20 cellular contexts compared by ENCODE assay signal in the genomic region with DNA sequence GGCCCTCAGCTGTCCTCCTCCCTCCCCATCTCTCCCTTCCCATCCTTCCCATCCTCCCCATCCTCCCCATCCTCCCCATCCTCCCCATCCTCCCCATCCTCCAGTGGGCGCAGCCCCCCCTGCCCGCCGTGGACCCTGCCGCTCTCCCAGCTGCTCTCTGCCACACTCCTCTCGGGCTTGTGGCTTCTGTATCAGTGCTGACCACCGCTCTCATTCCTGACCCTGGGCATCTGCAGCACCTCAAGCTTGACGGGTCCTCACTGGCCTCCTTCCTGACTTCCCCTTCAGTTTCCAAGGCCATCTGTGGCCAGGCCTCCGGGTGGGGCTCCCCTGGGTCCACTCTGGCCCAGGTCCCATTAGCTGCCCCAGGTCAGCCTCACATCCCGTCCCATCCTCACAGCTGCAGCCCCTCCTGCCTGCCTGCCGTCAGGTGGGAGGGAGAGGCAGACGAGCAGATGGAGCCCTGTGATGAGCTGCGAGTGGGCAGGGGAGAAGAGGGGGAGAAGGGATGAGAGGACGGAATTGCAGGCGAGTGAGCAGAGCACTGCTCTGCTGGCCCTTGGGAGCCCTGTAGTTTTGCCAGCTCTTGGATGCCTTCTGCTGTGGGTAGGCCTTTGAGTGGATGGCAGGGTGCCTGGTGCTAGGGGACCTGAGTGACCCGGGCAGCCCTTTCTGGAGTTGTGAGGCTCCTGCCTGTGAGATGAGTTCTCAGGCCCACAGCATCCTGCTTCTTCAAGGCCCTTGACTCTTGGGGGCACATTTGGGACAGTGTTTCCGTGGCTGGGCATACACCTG. TPM values are rescaled to one million over a fixed set of nuclear protein-coding genes. Genes with fewer than 3 reads are reported as not detected.
"Had no signal": no experiment of that assay in that cellular context is flagged by ENCODE, and none has a peak within 500 bp of the region (broad histone marks: within the 10 kb centered on the region; RNA-seq: fewer than 3 reads in every experiment).

No MANE protein-coding gene starts in this region.

- H3K27me3 Mint-ChIP-seq: activated CD4-positive, alpha-beta memory T cell treated with anti-CD3 and anti-CD28 coated beads for 36 hours; activated CD8-positive, alpha-beta memory T cell treated with anti-CD3 and anti-CD28 coated beads, Interleukin-2, amount 10 ng/mL, durations not matched to agents 7 days and 5 days; activated naive CD8-positive, alpha-beta T cell treated with anti-CD3 and anti-CD28 coated beads, Interleukin-2, amount 50 U/mL, for 24 hours; natural killer cell treated with Interleukin-12 subunit alpha and Interleukin-12 subunit beta and Interleukin-15 and Interleukin-18, amount 100 ng/mL, for 72 hours had no signal

- H3K36me3 ChIP-seq: ascending aorta, thoracic aorta had no signal

- H3K27me3 ChIP-seq: ascending aorta, gastroesophageal sphincter, hepatocyte, stomach had no signal

- H3K4me3 Mint-ChIP-seq: activated CD4-positive, alpha-beta memory T cell treated with anti-CD3 and anti-CD28 coated beads for 36 hours; activated CD8-positive, alpha-beta memory T cell treated with anti-CD3 and anti-CD28 coated beads, Interleukin-2, amount 10 ng/mL, durations not matched to agents 7 days and 5 days; activated naive CD4-positive, alpha-beta T cell treated with anti-CD3 and anti-CD28 coated beads for 36 hours; activated naive CD8-positive, alpha-beta T cell treated with anti-CD3 and anti-CD28 coated beads, Interleukin-2, amount 50 U/mL, for 24 hours; natural killer cell treated with Interleukin-12 subunit alpha and Interleukin-12 subunit beta and Interleukin-15 and Interleukin-18, amount 100 ng/mL, for 72 hours had no signal

- H3K27ac ChIP-seq: ascending aorta, gastroesophageal sphincter, hepatocyte, stomach, thoracic aorta had no signal

- H3K9me3 ChIP-seq: ascending aorta, thoracic aorta had no signal

- H3K4me1 ChIP-seq: ascending aorta, gastroesophageal sphincter had no signal

- DNase-seq: activated CD4-positive, alpha-beta memory T cell treated with anti-CD3 and anti-CD28 coated beads for 36 hours; activated CD8-positive, alpha-beta memory T cell treated with anti-CD3 and anti-CD28 coated beads, Interleukin-2, amount 10 ng/mL, durations not matched to agents 7 days and 5 days; activated naive CD4-positive, alpha-beta T cell treated with anti-CD3 and anti-CD28 coated beads for 36 hours; activated naive CD8-positive, alpha-beta T cell treated with anti-CD3 and anti-CD28 coated beads, Interleukin-2, amount 50 U/mL, for 24 hours; activated T-cell treated with anti-CD3 and anti-CD28 coated beads, Interleukin-2, amount 50 U/mL, for 1 hour; erythroblast; islet precursor cell; stimulated activated CD4-positive, alpha-beta T cell treated with anti-CD3 and anti-CD28 coated beads, Interleukin-4, amount 100 ng/mL, for 4 hours; stimulated activated CD8-positive, alpha-beta memory T cell treated with anti-CD3 and anti-CD28 coated beads, Interleukin-4, amount 100 ng/mL, for 48 hours; stomach had no signal

- H3K4me3 ChIP-seq: ascending aorta, gastroesophageal sphincter, hepatocyte, smooth muscle cell, stomach, thoracic aorta had no signal

- H3K27ac Mint-ChIP-seq: activated CD4-positive, alpha-beta memory T cell treated with anti-CD3 and anti-CD28 coated beads for 36 hours; activated CD8-positive, alpha-beta memory T cell treated with anti-CD3 and anti-CD28 coated beads, Interleukin-2, amount 10 ng/mL, durations not matched to agents 7 days and 5 days; activated naive CD4-positive, alpha-beta T cell treated with anti-CD3 and anti-CD28 coated beads for 36 hours; activated naive CD8-positive, alpha-beta T cell treated with anti-CD3 and anti-CD28 coated beads, Interleukin-2, amount 50 U/mL, for 24 hours; activated T-helper 2 cell treated with anti-CD3 and anti-CD28 coated beads, Interferon-gamma antibody, Interleukin-2, Interleukin-4, amounts not matched to agents 10 μg/mL and 5 μg/mL and 100 μg/mL, durations not matched to agents 14 hours and 24 hours and 36 hours; natural killer cell treated with Interleukin-12 subunit alpha and Interleukin-12 subunit beta and Interleukin-15 and Interleukin-18, amount 100 ng/mL, for 72 hours had no signal

RNA-seq across cellular contexts. Expression of gene NKX1-2, which starts 47.6 kb away (rescaled TPM):
- total RNA-seq: activated CD4-positive, alpha-beta memory T cell treated with anti-CD3 and anti-CD28 coated beads for 36 hours; activated CD8-positive, alpha-beta memory T cell treated with anti-CD3 and anti-CD28 coated beads, Interleukin-2, amount 10 ng/mL, durations not matched to agents 7 days and 5 days; activated naive CD4-positive, alpha-beta T cell treated with anti-CD3 and anti-CD28 coated beads for 36 hours; activated T-helper 2 cell treated with anti-CD3 and anti-CD28 coated beads, Interferon-gamma antibody, Interleukin-2, Interleukin-4, amounts not matched to agents 10 μg/mL and 5 μg/mL and 100 μg/mL, durations not matched to agents 14 hours and 24 hours and 36 hours; ascending aorta; liver; mesenteric fat pad; natural killer cell treated with Interleukin-12 subunit alpha and Interleukin-12 subunit beta and Interleukin-15 and Interleukin-18, amount 100 ng/mL, for 72 hours; smooth muscle cell; stomach; T-helper 1 cell treated with Interleukin-12 subunit alpha and Interleukin-12 subunit beta and Interleukin-4 antibody, amounts not matched to agents 30 ng/mL and 1 ng/mL, for 36 hours; thoracic aorta had no signal
